8 cellular contexts compared by ENCODE assay signal in genomic region chr20:5646038-5646755, GRCh38. TPM values are rescaled to one million over a fixed set of nuclear protein-coding genes. Genes with fewer than 3 reads are reported as not detected.
DNase-seq lines count a peak whose midpoint lies in the region; ATAC-seq and TF ChIP-seq lines count a peak whose summit lies in the region.
"Not testable (repeated sequence)": the region's sequence is repeated elsewhere in the genome, so short reads cannot be mapped to it uniquely, and the experiment has no call there.

No MANE protein-coding gene starts in this region.

- not testable (repeated sequence) for H3F3A ChIP-seq in SK-N-SH (replicated peaks; ENCODE audit: insufficient read depth)

- peaks cover 49 to 54% (median 52%) of the 10 kb centered on the region in 3 donors for H3K4me1 Mint-ChIP-seq in IgD-negative memory B cell
- H3K4me1 Mint-ChIP-seq in activated naive CD4-positive, alpha-beta T cell treated with anti-CD3 and anti-CD28 coated beads, Interleukin-2, amount 10 ng/mL, durations not matched to agents 7 days and 5 days = peaks cover 38% of the 10 kb centered on the region
- H3K4me1 Mint-ChIP-seq in memory B cell = peaks cover 39% of the 10 kb centered on the region

- H4K20me1 ChIP-seq in SK-N-SH (ENCODE audit: insufficient read depth) = not testable (repeated sequence)

- CTCF ChIA-PET in SK-N-SH (lab: Yijun Ruan, JAX) = interaction anchor here (1.1 to 1.8 kb wide), 2 partner anchors 12 to 142 kb away, joined by 4 to 6 read pairs; no protein-coding TSS in a partner anchor
- CTCF ChIA-PET in activated naive CD4-positive, alpha-beta T cell treated with anti-CD3 and anti-CD28 coated beads, Interleukin-2, amount 10 ng/mL, durations not matched to agents 7 days and 5 days (lab: Charles Lee) = interaction anchor here (0.7 to 1.6 kb wide), 5 partner anchors 11 to 141 kb away, joined by 3 to 7 read pairs (median 3); no protein-coding TSS in a partner anchor

- not testable (repeated sequence) for H3K36me3 ChIP-seq in GM06990 (ENCODE audit: control insufficient read depth, insufficient read depth, low read length); SK-N-SH (replicated peaks in 1 of 2; ENCODE audit: control insufficient read depth in 1 of 2, insufficient read depth in 2 of 2, low read length in 1 of 2); upper lobe of right lung

- not testable (repeated sequence) for TF ChIP-seq EP300 in SK-N-SH (IDR thresholded peaks at IDR 0.05; ENCODE audit: borderline replicate concordance in 1 of 2, low read depth in 1 of 2, low read length in 1 of 2)

- H3K9me2 ChIP-seq in SK-N-SH = not testable (repeated sequence)

- H3K4me3 Mint-ChIP-seq in IgD-negative memory B cell = peak overlapping the region; percentile 71 to 90 (median 84)
- H3K4me3 Mint-ChIP-seq in activated naive CD4-positive, alpha-beta T cell treated with anti-CD3 and anti-CD28 coated beads, Interleukin-2, amount 10 ng/mL, durations not matched to agents 7 days and 5 days = not testable (repeated sequence)
- peak overlapping the region; percentile 73 for H3K4me3 Mint-ChIP-seq in memory B cell

- POLR2A ChIA-PET in SK-N-SH (lab: Yijun Ruan, JAX) = not testable (repeated sequence)

- H3K79me2 ChIP-seq in SK-N-SH (ENCODE audit: insufficient read depth) = not testable (repeated sequence)

- H3K9me3 ChIP-seq in SK-N-SH, upper lobe of right lung: not testable (repeated sequence)

- H3K27ac Mint-ChIP-seq in IgD-negative memory B cell (peak overlapping the region; percentile 88 to 94 (median 93)), memory B cell (peak overlapping the region; percentile 87)
- peak overlapping the region; percentile 77 for H3K27ac Mint-ChIP-seq in activated naive CD4-positive, alpha-beta T cell treated with anti-CD3 and anti-CD28 coated beads, Interleukin-2, amount 10 ng/mL, durations not matched to agents 7 days and 5 days

- H3K36me3 Mint-ChIP-seq in IgD-negative memory B cell; activated naive CD4-positive, alpha-beta T cell treated with anti-CD3 and anti-CD28 coated beads, Interleukin-2, amount 10 ng/mL, durations not matched to agents 7 days and 5 days; memory B cell: not testable (repeated sequence)

- H2AFZ ChIP-seq in SK-N-SH (ENCODE audit: low read depth) = not testable (repeated sequence)

- H3K9me3 Mint-ChIP-seq in IgD-negative memory B cell; activated naive CD4-positive, alpha-beta T cell treated with anti-CD3 and anti-CD28 coated beads, Interleukin-2, amount 10 ng/mL, durations not matched to agents 7 days and 5 days; memory B cell: not testable (repeated sequence)

- 84% methylated on average over 16 of the region's 16 CpGs for WGBS in SK-N-SH (ENCODE audit: low lambda C conversion rate)

- H3K9ac ChIP-seq in SK-N-SH = not testable (repeated sequence)

- H3K27ac ChIP-seq in SK-N-SH (ENCODE audit: low read depth in 2 of 2, low read length in 1 of 2) = not testable (repeated sequence)
- H3K27ac ChIP-seq in upper lobe of right lung = peak overlapping the region; percentile 56

- not testable (repeated sequence) for H3K27me3 ChIP-seq in GM06990 (replicated peaks; ENCODE audit: control insufficient read depth, insufficient read depth, low read length); SK-N-SH (ENCODE audit: insufficient read depth); upper lobe of right lung

- H3K27me3 Mint-ChIP-seq in IgD-negative memory B cell; activated naive CD4-positive, alpha-beta T cell treated with anti-CD3 and anti-CD28 coated beads, Interleukin-2, amount 10 ng/mL, durations not matched to agents 7 days and 5 days; memory B cell: not testable (repeated sequence)

- not testable (repeated sequence) for H3K4me2 ChIP-seq in SK-N-SH

- TF ChIP-seq CTCF in GM06990 (IDR thresholded peaks at IDR 0.05; ENCODE audit: insufficient read depth, low read length, poor library complexity, severe bottlenecking); SK-N-SH (IDR thresholded peaks at IDR 0.05); upper lobe of right lung (IDR thresholded peaks at IDR 0.05): not testable (repeated sequence)

- H3K4me3 ChIP-seq in GM06990 (replicated peaks; ENCODE audit: low read depth, low read length); SK-N-SH (ENCODE audit: low read depth in 2 of 2, low read length in 1 of 2); upper lobe of right lung: not testable (repeated sequence)

- H3K4me1 ChIP-seq in SK-N-SH (ENCODE audit: control insufficient read depth in 1 of 2, insufficient read depth in 2 of 2, low read depth in 1 of 2, low read length in 1 of 2) = not testable (repeated sequence)
- H3K4me1 ChIP-seq in upper lobe of right lung = peaks cover 46% of the 10 kb centered on the region

- DNase-seq in GM06990 (ENCODE audit: extremely low read depth, insufficient read length) = peak; percentile 56
- not testable (repeated sequence) for DNase-seq in SK-N-SH; activated naive CD4-positive, alpha-beta T cell treated with anti-CD3 and anti-CD28 coated beads, Interleukin-2, amount 10 ng/mL, durations not matched to agents 7 days and 5 days; memory B cell (ENCODE audit: low spot score in 2 of 2); upper lobe of right lung

- intact Hi-C loops in upper lobe of right lung (cut with DNase I) = not testable (repeated sequence)

- ATAC-seq in GM19455 (IDR thresholded peaks at IDR 0.05; ENCODE audit: unreplicated experiment) (peak; percentile 16), HG02798 (IDR thresholded peaks at IDR 0.05; ENCODE audit: poor library complexity, unreplicated experiment) (peak; percentile 34)
- not testable (repeated sequence) for ATAC-seq in memory B cell (ENCODE audit: low read depth); upper lobe of right lung

- TF ChIP-seq RAD21 in SK-N-SH (IDR thresholded peaks at IDR 0.05; ENCODE audit: low read length) = not testable (repeated sequence)

TF ChIP-seq in SK-N-SH, 30 proteins besides CTCF, POLR2A, EP300 and RAD21:
- TF ChIP-seq PBX3 (IDR thresholded peaks at IDR 0.05) = peak; percentile 46; the same call in 1 of the 2 replicates

RNA-seq across cellular contexts. Expression of gene GPCPD1, which starts 35.4 kb away (rescaled TPM):
- 48.0 TPM for polyA plus RNA-seq in IgD-negative memory B cell
- 8.7 and 11.3 TPM in 2 replicates for polyA plus RNA-seq in SK-N-SH (2012; rRNA removed)
- 9.2 and 10.4 TPM in 2 replicates for polyA plus RNA-seq in SK-N-SH (2012; cell fraction: cytosol; rRNA removed)
- polyA plus RNA-seq in SK-N-SH (2012; cell fraction: nucleus; rRNA removed) = 18.0 and 32.4 TPM in 2 replicates
- total RNA-seq in upper lobe of right lung = 104 TPM
